ENCODE assay signal across 18 cellular contexts in the genomic region with DNA sequence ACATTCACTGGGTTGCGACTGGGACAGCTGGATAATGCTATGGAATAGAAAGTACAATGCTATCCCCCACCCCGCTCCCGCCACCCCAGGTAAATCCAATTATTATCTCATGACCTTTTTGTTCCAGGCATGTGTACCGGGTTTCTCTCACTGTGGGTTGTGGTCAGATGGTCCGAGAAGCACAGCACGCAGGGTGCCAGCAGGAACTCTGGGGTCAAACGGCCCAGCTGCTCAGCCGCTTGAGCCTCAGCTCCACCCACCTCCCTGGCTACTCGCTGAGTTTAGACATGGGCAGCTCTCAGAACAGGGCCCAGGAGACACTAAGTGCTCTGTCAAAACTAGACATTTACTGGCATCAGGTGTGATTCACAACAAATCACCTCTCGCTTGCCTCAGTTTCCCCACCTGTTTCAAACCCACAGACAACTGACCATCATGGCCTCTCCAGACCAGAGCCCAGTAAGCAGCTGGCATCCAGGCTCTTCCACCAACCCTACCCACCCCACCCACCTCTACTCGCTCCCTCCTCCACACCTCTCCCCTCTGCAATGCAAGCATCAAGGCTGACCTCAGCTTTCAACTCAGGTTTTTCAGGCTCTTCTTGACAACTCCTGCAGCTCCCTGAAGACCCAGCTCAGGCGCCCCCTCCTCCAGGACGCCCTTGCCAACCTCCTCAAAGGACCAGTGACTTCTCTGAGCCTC. TPM values are rescaled to one million over a fixed set of nuclear protein-coding genes. Genes with fewer than 3 reads are reported as not detected.
A peak's percentile ranks its signal among the peaks of the same experiment; 100 is the strongest.
DNase-seq lines count a peak whose midpoint lies in the region; ATAC-seq and TF ChIP-seq lines count a peak whose summit lies in the region.
"Had no signal": no experiment of that assay in that cellular context is flagged by ENCODE, and none has a peak within 500 bp of the region (broad histone marks: within the 10 kb centered on the region; RNA-seq: fewer than 3 reads in every experiment).

No MANE protein-coding gene starts in this region.

- H3K27ac ChIP-seq in testis = peak overlapping the region; percentile 53 to 67
- H3K27ac ChIP-seq: colonic mucosa, VCaP had no signal

- TF ChIP-seq POLR2A in testis (IDR thresholded peaks at IDR 0.05) = no peak

- DNase-seq in NCI-H82 (lab: John Stamatoyannopoulos, UW) (peak; percentile 52), NCI-H82 treated with DMSO at 0.1 percent for 48 hours (lab: John Stamatoyannopoulos, UW; ENCODE audit: unreplicated experiment) (no peak), amniotic epithelial cell (ENCODE audit: low read depth) (peak; percentile 27), kidney tubule cell (ENCODE audit: low spot score) (peak; percentile 25), testis (no peak), endothelial cell (ENCODE audit: low spot score) (no peak), SIG-M5 treated with dmso at 0.1 percent for 504 hours (lab: John Stamatoyannopoulos, UW; ENCODE audit: unreplicated experiment) (no peak)
- DNase-seq: aorta, NCI-H1436 treated with DMSO at 0.1 percent for 48 hours, Right ventricle myocardium superior had no signal

- peaks cover 12% of the 10 kb centered on the region for H3K27me3 Mint-ChIP-seq in endothelial cell (ENCODE audit: unreplicated experiment)

- peaks cover 47% of the 10 kb centered on the region for H3K4me1 ChIP-seq in testis

- WGBS in testis, 2 donors = 61 to 82% methylated on average over 9 to 13 of the region's 13 CpGs

- peaks cover 19% of the 10 kb centered on the region for H3K36me3 Mint-ChIP-seq in endothelial cell (ENCODE audit: low read depth, unreplicated experiment)

- H3K9me3 ChIP-seq in testis = no peaks in the 10 kb centered on the region
- H3K9me3 ChIP-seq: colonic mucosa, mucosa of descending colon had no signal

- no peak for TF ChIP-seq CTCF in testis (IDR thresholded peaks at IDR 0.05)
- no peak for TF ChIP-seq CTCF in endothelial cell (IDR thresholded peaks at IDR 0.05; ENCODE audit: unreplicated experiment)

- no peaks in the 10 kb centered on the region for H3K27me3 ChIP-seq in testis
- H3K27me3 ChIP-seq: colonic mucosa had no signal

- intact Hi-C loops in testis (cut with DNase I; ENCODE audit: low total_unique reads) = no loop called here

- no peaks in the 10 kb centered on the region for H3K9me3 Mint-ChIP-seq in endothelial cell (ENCODE audit: unreplicated experiment)
- H3K9me3 Mint-ChIP-seq: activated naive CD4-positive, alpha-beta T cell treated with anti-CD3 and anti-CD28 coated beads for 36 hours; H9 had no signal

- no peaks in the 10 kb centered on the region for H3K36me3 ChIP-seq in testis (ENCODE audit: low read depth, missing control alignments)
- H3K36me3 ChIP-seq: colonic mucosa had no signal

- no peak overlapping the region for H3K4me3 Mint-ChIP-seq in endothelial cell (ENCODE audit: unreplicated experiment)
- H3K4me3 Mint-ChIP-seq: activated naive CD4-positive, alpha-beta T cell treated with anti-CD3 and anti-CD28 coated beads for 36 hours had no signal

- no peak for ATAC-seq in GM18907 (IDR thresholded peaks at IDR 0.05; ENCODE audit: unreplicated experiment)

- no peak overlapping the region for H3K4me3 ChIP-seq in testis
- H3K4me3 ChIP-seq: colonic mucosa, mucosa of descending colon had no signal

- no peak overlapping the region for H3K27ac Mint-ChIP-seq in endothelial cell (ENCODE audit: unreplicated experiment)
- H3K27ac Mint-ChIP-seq: activated naive CD4-positive, alpha-beta T cell treated with anti-CD3 and anti-CD28 coated beads for 36 hours had no signal

- peaks cover 22% of the 10 kb centered on the region for H3K4me1 Mint-ChIP-seq in endothelial cell (ENCODE audit: unreplicated experiment)

RNA-seq across cellular contexts. Expression of a gene that starts 13.0 kb away (rescaled TPM):
- 1 to 10 TPM; 8.1 to 8.2 TPM for total RNA-seq in testis
- polyA plus RNA-seq in testis (ENCODE audit: insufficient read depth, low read depth, low replicate concordance) = 7.5 TPM
- total RNA-seq in endothelial cell (ENCODE audit: unreplicated experiment) = 75.4 TPM
- polyA plus RNA-seq: BJ had no signal

RNA-seq across cellular contexts. Expression of a gene that starts 20.1 kb away (rescaled TPM):
- total RNA-seq in testis = 100 to 1,000 TPM in 1 of 2 donors, 10 to 100 TPM in 1; 89.8 to 113 TPM
- 42.6 TPM for polyA plus RNA-seq in testis (ENCODE audit: insufficient read depth, low read depth, low replicate concordance)
- 26.0 TPM for total RNA-seq in endothelial cell (ENCODE audit: unreplicated experiment)
- total RNA-seq: activated naive CD4-positive, alpha-beta T cell treated with anti-CD3 and anti-CD28 coated beads for 36 hours; T-helper 1 cell treated with Interleukin-12 subunit alpha and Interleukin-12 subunit beta and Interleukin-4 antibody, amounts not matched to agents 30 ng/mL and 1 ng/mL, for 36 hours had no signal

Comparison
In these comparisons a context has a peak if more than half of its experiments do, and no peak if none do; other contexts are left out.
1. DNase-seq: peak in NCI-H82 (single experiment), amniotic epithelial cell (single experiment) and kidney tubule cell (single experiment); none in NCI-H82 treated with DMSO at 0.1 percent for 48 hours (single experiment), testis (single experiment), endothelial cell (single experiment) and SIG-M5 treated with dmso at 0.1 percent for 504 hours (single experiment).